Comparison of ENCODE assay signal across 10 cellular contexts in genomic region chr16:5604770-5605169, GRCh38.
DNase-seq lines count a peak whose midpoint lies in the region; ATAC-seq lines count a peak whose summit lies in the region.
"Had no signal": no experiment of that assay in that cellular context is flagged by ENCODE, and none has a peak within 500 bp of the region (broad histone marks: within the 10 kb centered on the region; RNA-seq: fewer than 3 reads in every experiment).

No MANE protein-coding gene starts in this region.

- DNase-seq in activated CD4-positive, alpha-beta T cell treated with anti-CD3 and anti-CD28 coated beads for 48 hours: peak; percentile 18
- DNase-seq in activated CD4-positive, alpha-beta T cell treated with anti-CD3 and anti-CD28 coated beads, Interleukin-2, amount 50 U/mL, for 4 hours: no peak
- DNase-seq in NCI-H2227 treated with DMSO at 0.1 percent for 48 hours (lab: John Stamatoyannopoulos, UW): peak; percentile 55
- DNase-seq in superior temporal gyrus (ENCODE audit: extremely low spot score): peak; percentile 77
- no peak for DNase-seq in stimulated activated CD4-positive, alpha-beta T cell treated with anti-CD3 and anti-CD28 coated beads, Interleukin-4, amount 100 ng/mL, for 1 hour
- DNase-seq in NCI-H1092 (lab: John Stamatoyannopoulos, UW): no peak
- DNase-seq: activated CD4-positive, alpha-beta T cell treated with anti-CD3 and anti-CD28 coated beads, Interleukin-2, amount 50 U/mL, for 48 hours; CD4-positive, CD25-positive, alpha-beta regulatory T cell had no signal

- peak; percentile 52 for ATAC-seq in esophagus mucosa
- ATAC-seq in GM19035 (IDR thresholded peaks at IDR 0.05; ENCODE audit: unreplicated experiment): no peak

Comparison
In these comparisons a context has a peak if more than half of its experiments do, and no peak if none do; other contexts are left out.
1. DNase-seq: peak in activated CD4-positive, alpha-beta T cell treated with anti-CD3 and anti-CD28 coated beads for 48 hours (single experiment), NCI-H2227 treated with DMSO at 0.1 percent for 48 hours (single experiment) and superior temporal gyrus (single experiment); none in activated CD4-positive, alpha-beta T cell treated with anti-CD3 and anti-CD28 coated beads, Interleukin-2, amount 50 U/mL, for 4 hours (0 of 2), stimulated activated CD4-positive, alpha-beta T cell treated with anti-CD3 and anti-CD28 coated beads, Interleukin-4, amount 100 ng/mL, for 1 hour (single experiment) and NCI-H1092 (single experiment).